13 cellular contexts compared by ENCODE assay signal in genomic region chr13:75359266-75359665, GRCh38.
DNase-seq lines count a peak whose midpoint lies in the region; ATAC-seq and TF ChIP-seq lines count a peak whose summit lies in the region.
"Had no signal": no experiment of that assay in that cellular context is flagged by ENCODE, and none has a peak within 500 bp of the region (broad histone marks: within the 10 kb centered on the region; RNA-seq: fewer than 3 reads in every experiment).

No MANE protein-coding gene starts in this region.

- in situ Hi-C loops in SK-MEL-5 (cut with HindIII; ENCODE audit: low pct_unique_long_range_greater_than_20kb, low sequenced_read_pairs) = no loop called here

- no peaks in the 10 kb centered on the region for H3K36me3 ChIP-seq in GM23338 (ENCODE audit: insufficient read depth)
- peaks cover 0 to 28% (median 5%) of the 10 kb centered on the region in 9 donors for H3K36me3 ChIP-seq in heart left ventricle
- peaks cover 28% of the 10 kb centered on the region for H3K36me3 ChIP-seq in left ventricle myocardium inferior
- H3K36me3 ChIP-seq in aorta (ENCODE audit: control insufficient read depth in 1 of 2, insufficient read depth in 2 of 2, low read length in 1 of 2) = no peaks in the 10 kb centered on the region

- H3K4me3 Mint-ChIP-seq in GM23338 = no peak overlapping the region
- H3K4me3 Mint-ChIP-seq: central memory CD8-positive, alpha-beta T cell; nephron; T-helper 2 cell treated with Interferon-gamma antibody and Interleukin-4, amounts not matched to agents 5 μg/mL and 100 μg/mL, for 36 hours had no signal

- H3K27me3 ChIP-seq in GM23338 (ENCODE audit: insufficient read depth) (no peaks in the 10 kb centered on the region), heart left ventricle (no peaks in the 10 kb centered on the region), left ventricle myocardium inferior (ENCODE audit: low read depth) (no peaks in the 10 kb centered on the region), aorta (ENCODE audit: control insufficient read depth in 1 of 2, insufficient read depth in 2 of 2, low read length in 1 of 2) (no peaks in the 10 kb centered on the region)

- H3K4me1 Mint-ChIP-seq in GM23338 = peaks cover 20% of the 10 kb centered on the region
- H3K4me1 Mint-ChIP-seq: central memory CD8-positive, alpha-beta T cell had no signal

- peak; percentile 66 for DNase-seq in GM23338 (ENCODE audit: low spot score)
- DNase-seq in SK-MEL-5 (ENCODE audit: low read depth, low spot score) = peak; percentile 38
- peak; percentile 86 for DNase-seq in fibroblast of pulmonary artery (ENCODE audit: low read depth)
- DNase-seq in skeletal muscle cell (ENCODE audit: low read depth) = peak; percentile 75
- no peak for DNase-seq in heart left ventricle
- DNase-seq in left ventricle myocardium inferior = no peak
- no peak for DNase-seq in aorta
- DNase-seq: NCI-H1417 treated with DMSO at 0.1 percent for 48 hours; stimulated activated naive CD8-positive, alpha-beta T cell treated with anti-CD3 and anti-CD28 coated beads, Interleukin-15, Interleukin-2, amounts not matched to agents 100 U/mL and 50 U/mL, for 24 hours had no signal

- H3K9me2 ChIP-seq in GM23338 (ENCODE audit: insufficient read depth) = no peaks in the 10 kb centered on the region

- H2AFZ ChIP-seq in GM23338 = no peak overlapping the region

- peaks cover 8% of the 10 kb centered on the region; the same call in 1 of the 3 replicates for H3K36me3 Mint-ChIP-seq in GM23338 (ENCODE audit: low read depth)

- H3K27ac Mint-ChIP-seq in GM23338 = no peak overlapping the region; the same call in 1 of the 2 replicates
- H3K27ac Mint-ChIP-seq: nephron; T-helper 2 cell treated with Interferon-gamma antibody and Interleukin-4, amounts not matched to agents 5 μg/mL and 100 μg/mL, for 36 hours had no signal

- H3K4me1 ChIP-seq in GM23338 (ENCODE audit: insufficient read depth) (0 out of 2 replicates have a peak, but pooled peaks cover 3% of the 10 kb centered on the region), heart left ventricle (peaks cover 0 to 39% (median 4%) of the 10 kb centered on the region in 12 donors), left ventricle myocardium inferior (peaks cover 43% of the 10 kb centered on the region), aorta (ENCODE audit: control insufficient read depth in 1 of 2, insufficient read depth in 2 of 2, low read length in 2 of 2) (no peaks in the 10 kb centered on the region)

- intact Hi-C loops in heart left ventricle (cut with DNase I) = no loop called here
- intact Hi-C loops in left ventricle myocardium inferior (cut with micrococcal nuclease) = no loop called here
- intact Hi-C loops in aorta (cut with DNase I) = no loop called here

- TF ChIP-seq CTCF in GM23338 (conservative IDR thresholded peaks at IDR 0.05; ENCODE audit: low read depth in 2 of 2) (no peak), fibroblast of pulmonary artery (IDR thresholded peaks at IDR 0.05; ENCODE audit: low read length, missing control alignments) (no peak), heart left ventricle (IDR thresholded peaks at IDR 0.05) (no peak), left ventricle myocardium inferior (IDR thresholded peaks at IDR 0.05; ENCODE audit: borderline replicate concordance) (no peak)

- no peak overlapping the region for H3K27ac ChIP-seq in GM23338 (ENCODE audit: low read depth)
- no peak overlapping the region for H3K27ac ChIP-seq in heart left ventricle
- no peak overlapping the region for H3K27ac ChIP-seq in left ventricle myocardium inferior (replicated peaks)
- H3K27ac ChIP-seq in aorta (ENCODE audit: low read depth in 1 of 2, low read length in 2 of 2) = no peak overlapping the region

- H3K27me3 Mint-ChIP-seq in GM23338 (ENCODE audit: insufficient read depth, low read depth, poor library complexity) = no peaks in the 10 kb centered on the region
- H3K27me3 Mint-ChIP-seq: central memory CD8-positive, alpha-beta T cell had no signal

- no peaks in the 10 kb centered on the region for H3K9me3 Mint-ChIP-seq in GM23338
- H3K9me3 Mint-ChIP-seq: central memory CD8-positive, alpha-beta T cell; nephron; T-helper 2 cell treated with Interferon-gamma antibody and Interleukin-4, amounts not matched to agents 5 μg/mL and 100 μg/mL, for 36 hours had no signal

- H3F3A ChIP-seq in GM23338 (replicated peaks; ENCODE audit: low read depth) = no peaks in the 10 kb centered on the region

- H3K9me3 ChIP-seq in heart left ventricle (no peaks in the 10 kb centered on the region), left ventricle myocardium inferior (replicated peaks) (no peaks in the 10 kb centered on the region), aorta (ENCODE audit: control insufficient read depth, low read length) (no peaks in the 10 kb centered on the region)

- 94 to 97% (median 95%) methylated on average over 2 of the region's 2 CpGs for WGBS in heart left ventricle, 4 donors
- WGBS in aorta, 2 donors = 48 to 62% methylated on average over 2 of the region's 2 CpGs

- no peak overlapping the region for H3K4me2 ChIP-seq in GM23338

- H3K79me2 ChIP-seq in GM23338 (replicated peaks; ENCODE audit: insufficient read depth) = no peaks in the 10 kb centered on the region

- H4K20me1 ChIP-seq in GM23338 (replicated peaks; ENCODE audit: insufficient read depth) = no peaks in the 10 kb centered on the region

- no peak for TF ChIP-seq POLR2A in heart left ventricle (IDR thresholded peaks at IDR 0.05)

- ATAC-seq in GM23338 = peak; percentile 56
- ATAC-seq in heart left ventricle = no peak
- ATAC-seq in aorta (ENCODE audit: low FRiP score) = no peak
- ATAC-seq in GM21360 (IDR thresholded peaks at IDR 0.05; ENCODE audit: unreplicated experiment) = no peak
- ATAC-seq: stimulated activated naive CD8-positive, alpha-beta T cell treated with anti-CD3 and anti-CD28 coated beads, Interleukin-15, Interleukin-2, amounts not matched to agents 100 U/mL and 50 U/mL, for 24 hours had no signal

- H3K4me3 ChIP-seq in GM23338 (no peak overlapping the region), fibroblast of pulmonary artery (replicated peaks; ENCODE audit: low read depth, low read length) (no peak overlapping the region), skeletal muscle cell (ENCODE audit: low read depth, low read length) (no peak overlapping the region), heart left ventricle (no peak overlapping the region), left ventricle myocardium inferior (no peak overlapping the region), aorta (ENCODE audit: low read length in 2 of 2) (no peak overlapping the region)

TF ChIP-seq in GM23338, 12 proteins besides CTCF, POLR2A, EP300 and RAD21 (continues in another document):
- no peak for TF ChIP-seq NANOG (IDR thresholded peaks at IDR 0.05; ENCODE audit: borderline replicate concordance)
- TF ChIP-seq EZH2 (IDR thresholded peaks at IDR 0.05; ENCODE audit: low read depth, unreplicated experiment) = no peak
- no peak for TF ChIP-seq ETS1 (IDR thresholded peaks at IDR 0.05)
- no peak for TF ChIP-seq EZH2phosphoT487 (IDR thresholded peaks at IDR 0.05; ENCODE audit: unreplicated experiment)
- TF ChIP-seq ZNF114 (CRISPR knock-in tag; IDR thresholded peaks at IDR 0.05) = no peak

Comparison
In these comparisons a context has a peak if more than half of its experiments do, and no peak if none do; other contexts are left out.
1. DNase-seq: peak in GM23338 (single experiment), SK-MEL-5 (single experiment), fibroblast of pulmonary artery (single experiment) and skeletal muscle cell (single experiment); none in heart left ventricle (0 of 5), left ventricle myocardium inferior (single experiment) and aorta (0 of 2).